8 cellular contexts compared by ENCODE assay signal in the genomic region with DNA sequence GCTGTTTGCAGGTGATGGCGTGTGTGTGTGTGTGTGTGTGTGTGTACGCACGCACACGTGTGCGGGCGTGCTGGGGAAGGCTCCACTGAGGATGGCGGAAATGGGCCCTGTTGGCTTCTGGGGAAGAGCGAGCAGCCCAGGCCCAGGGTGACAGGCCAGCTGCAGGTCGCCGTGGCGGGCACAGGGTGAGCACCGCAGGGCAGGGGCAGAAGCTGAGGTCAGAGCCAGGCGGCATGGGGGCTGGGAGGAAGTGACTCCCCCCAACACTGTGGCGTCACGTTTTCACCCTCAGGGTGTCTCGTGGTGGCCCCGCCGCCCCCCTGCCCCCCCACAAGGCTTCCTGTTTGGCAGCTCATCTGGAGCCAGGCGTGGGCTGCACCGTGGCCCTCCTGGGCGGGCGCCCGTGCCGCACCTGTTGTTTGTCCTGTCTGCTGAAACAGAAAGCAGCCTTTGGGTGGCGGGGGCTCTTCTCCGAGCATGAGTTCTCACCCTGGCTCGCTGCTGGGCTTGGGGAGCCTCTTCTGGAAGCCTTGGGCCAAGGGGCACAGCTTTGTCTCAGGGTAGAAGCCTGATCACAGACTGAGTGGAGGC. TPM values are rescaled to one million over a fixed set of nuclear protein-coding genes. Genes with fewer than 3 reads are reported as not detected.
A peak's percentile ranks its signal among the peaks of the same experiment; 100 is the strongest.
DNase-seq lines count a peak whose midpoint lies in the region; ATAC-seq and TF ChIP-seq lines count a peak whose summit lies in the region.

No MANE protein-coding gene starts in this region.

- no peaks in the 10 kb centered on the region for H3K27me3 ChIP-seq in CD8-positive, alpha-beta T cell (ENCODE audit: insufficient read depth, low read length)
- no peaks in the 10 kb centered on the region for H3K27me3 ChIP-seq in Karpas-422 (ENCODE audit: low read length)
- no peaks in the 10 kb centered on the region for H3K27me3 ChIP-seq in left ventricle myocardium inferior (ENCODE audit: low read depth)

- TF ChIP-seq CTCF in CD8-positive, alpha-beta T cell (IDR thresholded peaks at IDR 0.05) = no peak
- no peak for TF ChIP-seq CTCF in left ventricle myocardium inferior (IDR thresholded peaks at IDR 0.05; ENCODE audit: borderline replicate concordance)

- H3K9me2 ChIP-seq in Karpas-422 (replicated peaks; ENCODE audit: insufficient read depth, low read length) = no peaks in the 10 kb centered on the region

- peaks cover 35% of the 10 kb centered on the region for H3K79me2 ChIP-seq in Karpas-422 (ENCODE audit: low read length)

- H3K4me2 ChIP-seq in Karpas-422 (ENCODE audit: low read depth, low read length, poor library complexity, severe bottlenecking) = peak overlapping the region; percentile 95

- no peaks in the 10 kb centered on the region for H3K27me3 Mint-ChIP-seq in CD8-positive, alpha-beta T cell (ENCODE audit: low read depth)
- H3K27me3 Mint-ChIP-seq in activated CD8-positive, alpha-beta memory T cell treated with anti-CD3 and anti-CD28 coated beads, Interleukin-2, amount 10 ng/mL, durations not matched to agents 7 days and 5 days = no peaks in the 10 kb centered on the region

- peaks cover 73% of the 10 kb centered on the region for H4K20me1 ChIP-seq in Karpas-422 (ENCODE audit: insufficient read depth, low read depth, low read length)

- CTCF ChIA-PET in CD8-positive, alpha-beta T cell (lab: Charles Lee) = interaction anchor here (0.5 to 6.5 kb wide), 19 partner anchors 9 to 283 kb away, joined by 3 to 53 read pairs (median 4); partner anchors contain the start of gene RBM38
- CTCF ChIA-PET in activated CD8-positive, alpha-beta memory T cell treated with anti-CD3 and anti-CD28 coated beads, Interleukin-2, amount 10 ng/mL, durations not matched to agents 7 days and 5 days (lab: Charles Lee) = interaction anchor here (0.8 to 2.8 kb wide), 13 partner anchors 9 to 221 kb away, joined by 3 to 20 read pairs (median 9); partner anchors contain the start of gene ZBP1

- H2AFZ ChIP-seq in Karpas-422 (ENCODE audit: low read length) = no peak overlapping the region

- H3K4me3 ChIP-seq in CD8-positive, alpha-beta T cell (ENCODE audit: low read depth, low read length) = peak overlapping the region; percentile 63
- peak overlapping the region; percentile 99 for H3K4me3 ChIP-seq in Karpas-422 (ENCODE audit: low read length)
- peak overlapping the region; percentile 38 for H3K4me3 ChIP-seq in left ventricle myocardium inferior

- peak; percentile 69 for ATAC-seq in CD8-positive, alpha-beta T cell
- ATAC-seq in GM21390 (IDR thresholded peaks at IDR 0.05; ENCODE audit: unreplicated experiment) = peak; percentile 60
- peak; percentile 76 for ATAC-seq in activated CD8-positive, alpha-beta memory T cell treated with anti-CD3 and anti-CD28 coated beads, Interleukin-2, amount 10 ng/mL, durations not matched to agents 7 days and 5 days

- H3K36me3 ChIP-seq in CD8-positive, alpha-beta T cell (ENCODE audit: insufficient read depth, low read length) = peaks cover 62% of the 10 kb centered on the region
- H3K36me3 ChIP-seq in Karpas-422 (ENCODE audit: insufficient read depth, low read length) (peaks cover 60% of the 10 kb centered on the region), left ventricle myocardium inferior (peaks cover 56% of the 10 kb centered on the region)

- H3K36me3 Mint-ChIP-seq in CD8-positive, alpha-beta T cell = peaks cover 93% of the 10 kb centered on the region
- peaks cover 67% of the 10 kb centered on the region for H3K36me3 Mint-ChIP-seq in activated CD8-positive, alpha-beta memory T cell treated with anti-CD3 and anti-CD28 coated beads, Interleukin-2, amount 10 ng/mL, durations not matched to agents 7 days and 5 days

- H3K4me3 Mint-ChIP-seq in CD8-positive, alpha-beta T cell = peak overlapping the region; percentile 76
- H3K4me3 Mint-ChIP-seq in activated CD8-positive, alpha-beta memory T cell treated with anti-CD3 and anti-CD28 coated beads, Interleukin-2, amount 10 ng/mL, durations not matched to agents 7 days and 5 days = peak overlapping the region; percentile 64

- H3K27ac Mint-ChIP-seq in CD8-positive, alpha-beta T cell = peak overlapping the region; percentile 97
- peak overlapping the region; percentile 86 for H3K27ac Mint-ChIP-seq in activated CD8-positive, alpha-beta memory T cell treated with anti-CD3 and anti-CD28 coated beads, Interleukin-2, amount 10 ng/mL, durations not matched to agents 7 days and 5 days

- H3K27ac ChIP-seq in CD8-positive, alpha-beta T cell (ENCODE audit: low read depth, low read length) = peak overlapping the region; percentile 78
- H3K27ac ChIP-seq in Karpas-422 (ENCODE audit: low read length) (peak overlapping the region; percentile 98), left ventricle myocardium inferior (replicated peaks) (peak overlapping the region; percentile 71)

- H3K9ac ChIP-seq in Karpas-422 (ENCODE audit: low read length) = peak overlapping the region; percentile 99

- peaks cover 96% of the 10 kb centered on the region for H3K4me1 ChIP-seq in CD8-positive, alpha-beta T cell (ENCODE audit: insufficient read depth, low read length)
- H3K4me1 ChIP-seq in Karpas-422 (ENCODE audit: low read length) (peaks cover 100% of the 10 kb centered on the region), left ventricle myocardium inferior (peaks cover 92% of the 10 kb centered on the region)

- POLR2A ChIA-PET in CD8-positive, alpha-beta T cell (lab: Charles Lee) = interaction anchor here (0.7 to 4.0 kb wide), 27 partner anchors 8 to 1509 kb away, joined by 3 to 57 read pairs (median 4); partner anchors contain the start of gene STX16

- no peaks in the 10 kb centered on the region for H3K9me3 ChIP-seq in CD8-positive, alpha-beta T cell (ENCODE audit: low read length)
- H3K9me3 ChIP-seq in Karpas-422 (ENCODE audit: low read length) (no peaks in the 10 kb centered on the region), left ventricle myocardium inferior (replicated peaks) (no peaks in the 10 kb centered on the region)

- no peaks in the 10 kb centered on the region for H3K9me3 Mint-ChIP-seq in CD8-positive, alpha-beta T cell
- H3K9me3 Mint-ChIP-seq in activated CD8-positive, alpha-beta memory T cell treated with anti-CD3 and anti-CD28 coated beads, Interleukin-2, amount 10 ng/mL, durations not matched to agents 7 days and 5 days (ENCODE audit: low read depth) = no peaks in the 10 kb centered on the region

- intact Hi-C loops in CD8-positive, alpha-beta T cell (cut with DNase I, micrococcal nuclease) = loop anchor here (1.0 to 10.0 kb wide), 12 partner anchors 8 to 1856 kb away; partner anchors contain the start of genes STX16 (in 2 of the 2), CASS4 (in 1 of the 2), PMEPA1 (in 1 of the 2) and RAB22A (in 1 of the 2)
- intact Hi-C loops in left ventricle myocardium inferior (cut with micrococcal nuclease) = no loop called here

- DNase-seq in CD8-positive, alpha-beta T cell = peak; percentile 88 to 98 (median 94)
- peak; percentile 94 for DNase-seq in Karpas-422
- peak; percentile 92 for DNase-seq in activated CD8-positive, alpha-beta memory T cell treated with anti-CD3 and anti-CD28 coated beads, Interleukin-2, amount 10 ng/mL, durations not matched to agents 7 days and 5 days
- peak; percentile 42 for DNase-seq in left ventricle myocardium inferior
- peak; percentile 84 for DNase-seq in stimulated activated CD4-positive, alpha-beta T cell treated with anti-CD3 and anti-CD28 coated beads, Interleukin-4, amount 100 ng/mL, for 24 hours
- no peak for DNase-seq in SKM-1 (lab: John Stamatoyannopoulos, UW; ENCODE audit: unreplicated experiment)
- no peak for DNase-seq in A172 (ENCODE audit: low spot score)

- H3K4me1 Mint-ChIP-seq in CD8-positive, alpha-beta T cell (ENCODE audit: low read depth) = peaks cover 93% of the 10 kb centered on the region
- H3K4me1 Mint-ChIP-seq in activated CD8-positive, alpha-beta memory T cell treated with anti-CD3 and anti-CD28 coated beads, Interleukin-2, amount 10 ng/mL, durations not matched to agents 7 days and 5 days = peaks cover 90% of the 10 kb centered on the region

RNA-seq across cellular contexts. Expression of gene RBM38, which starts 7.1 kb away (rescaled TPM):
- 100 to 1,000 TPM; 739 to 743 TPM for total RNA-seq in CD8-positive, alpha-beta T cell
- total RNA-seq in Karpas-422 (2014; rRNA removed; shearing (Covaris generic); ENCODE audit: low replicate concordance) = 261 and 436 TPM in 2 replicates
- total RNA-seq in activated CD8-positive, alpha-beta memory T cell treated with anti-CD3 and anti-CD28 coated beads, Interleukin-2, amount 10 ng/mL, durations not matched to agents 7 days and 5 days = 10 to 100 TPM; 74.8 to 91.9 TPM
- 75.5 TPM for total RNA-seq in left ventricle myocardium inferior
- total RNA-seq in A172 (2014; rRNA removed; shearing (Covaris generic)) = 41.4 and 53.5 TPM in 2 replicates

RNA-seq across cellular contexts. Expression of gene RAE1, which starts 47.3 kb away (rescaled TPM):
- 10 to 100 TPM; 58.9 to 59.4 TPM for total RNA-seq in CD8-positive, alpha-beta T cell
- total RNA-seq in Karpas-422 (2014; rRNA removed; shearing (Covaris generic); ENCODE audit: low replicate concordance) = 19.0 and 59.6 TPM in 2 replicates
- total RNA-seq in activated CD8-positive, alpha-beta memory T cell treated with anti-CD3 and anti-CD28 coated beads, Interleukin-2, amount 10 ng/mL, durations not matched to agents 7 days and 5 days = 10 to 100 TPM; 31.4 to 37.5 TPM
- 15.3 TPM for total RNA-seq in left ventricle myocardium inferior
- total RNA-seq in A172 (2014; rRNA removed; shearing (Covaris generic)) = 42.8 and 56.5 TPM in 2 replicates

Comparison
In these comparisons a context has a peak if more than half of its experiments do, and no peak if none do; other contexts are left out.
1. DNase-seq: peak in CD8-positive, alpha-beta T cell (7 of 7), Karpas-422 (single experiment), activated CD8-positive, alpha-beta memory T cell treated with anti-CD3 and anti-CD28 coated beads, Interleukin-2, amount 10 ng/mL, durations not matched to agents 7 days and 5 days (single experiment), left ventricle myocardium inferior (single experiment) and stimulated activated CD4-positive, alpha-beta T cell treated with anti-CD3 and anti-CD28 coated beads, Interleukin-4, amount 100 ng/mL, for 24 hours (single experiment); none in SKM-1 (single experiment) and A172 (single experiment).
2. H3K4me3 ChIP-seq: peak in every context shown above with its lines; median percentile 99 in Karpas-422; 63 in CD8-positive, alpha-beta T cell; 38 in left ventricle myocardium inferior.
3. Peak in every context shown above with its lines, with median percentiles within 50 percentile points of each other: ATAC-seq and H3K27ac ChIP-seq.